ENCODE assay signal across 21 cellular contexts in genomic region chr12:19970826-19971225, GRCh38.
DNase-seq lines count a peak whose midpoint lies in the region; ATAC-seq, FAIRE-seq and TF ChIP-seq lines count a peak whose summit lies in the region.
"Had no signal": no experiment of that assay in that cellular context is flagged by ENCODE, and none has a peak within 500 bp of the region (broad histone marks: within the 10 kb centered on the region; RNA-seq: fewer than 3 reads in every experiment).

No MANE protein-coding gene starts in this region.

- in situ Hi-C loops in ACHN (cut with HindIII; ENCODE audit: low pct_ligation_motif_present, low pct_unique_long_range_greater_than_20kb, low sequenced_read_pairs), result no loop called here

- H3K4me1 ChIP-seq in GM23338 (ENCODE audit: insufficient read depth) (peaks cover 5% of the 10 kb centered on the region; the same call in 1 of the 2 replicates), astrocyte (ENCODE audit: insufficient read depth, low read length) (peaks cover 24% of the 10 kb centered on the region), mesodermal cell (ENCODE audit: control insufficient read depth, insufficient read depth, low read length, poor library complexity, severe bottlenecking) (peaks cover 50% of the 10 kb centered on the region)
- H3K4me1 ChIP-seq: lower lobe of right lung, Peyer's patch had no signal

- H3K27me3 ChIP-seq in GM23338 (ENCODE audit: insufficient read depth) (no peaks in the 10 kb centered on the region), astrocyte (ENCODE audit: insufficient read depth, low read length) (no peaks in the 10 kb centered on the region)
- H3K27me3 ChIP-seq: Peyer's patch, testis had no signal

- H3K9me3 Mint-ChIP-seq in GM23338 (no peaks in the 10 kb centered on the region), astrocyte (ENCODE audit: unreplicated experiment) (no peaks in the 10 kb centered on the region), progenitor cell of endocrine pancreas (ENCODE audit: low read depth) (peaks cover 7% of the 10 kb centered on the region)
- H3K9me3 Mint-ChIP-seq: dendritic cell treated with granulocyte-macrophage colony-stimulating factor and Interleukin-4, amounts not matched to agents 40 ng/mL and 50 ng/mL, for 4 days; T-helper 2 cell treated with Interferon-gamma antibody and Interleukin-4, amounts not matched to agents 5 μg/mL and 100 μg/mL, for 36 hours had no signal

- H3K79me2 ChIP-seq in GM23338 (replicated peaks; ENCODE audit: insufficient read depth) (no peaks in the 10 kb centered on the region), astrocyte (ENCODE audit: insufficient read depth, low read length) (no peaks in the 10 kb centered on the region)

- no peak for FAIRE-seq in astrocyte (lab: Jason Lieb, UNC)

- H3K4me3 ChIP-seq in GM23338, result no peak overlapping the region
- H3K4me3 ChIP-seq in astrocyte (ENCODE audit: insufficient read depth, low read depth, low read length), result no peak overlapping the region
- no peak overlapping the region for H3K4me3 ChIP-seq in mesodermal cell (ENCODE audit: extremely low read depth, insufficient read depth, low read length, poor library complexity, severe bottlenecking)
- H3K4me3 ChIP-seq: lower lobe of right lung, Peyer's patch, testis had no signal

- H4K20me1 ChIP-seq in GM23338 (replicated peaks; ENCODE audit: insufficient read depth) (no peaks in the 10 kb centered on the region), astrocyte (ENCODE audit: insufficient read depth, low read length) (no peaks in the 10 kb centered on the region)

- H3K9me2 ChIP-seq in GM23338 (ENCODE audit: insufficient read depth), result peaks cover 6% of the 10 kb centered on the region; the same call in 1 of the 2 replicates

- H3K27ac ChIP-seq in GM23338 (ENCODE audit: low read depth), result no peak overlapping the region
- H3K27ac ChIP-seq in astrocyte (ENCODE audit: low read depth, low read length), result peak overlapping the region; percentile 39
- H3K27ac ChIP-seq in mesodermal cell (ENCODE audit: low read depth, low read length, severe bottlenecking), result peak overlapping the region; percentile 95
- H3K27ac ChIP-seq: C4-2B, lower lobe of right lung, Peyer's patch, testis had no signal

- H3K4me3 Mint-ChIP-seq in GM23338 (no peak overlapping the region), astrocyte (ENCODE audit: unreplicated experiment) (no peak overlapping the region), progenitor cell of endocrine pancreas (ENCODE audit: low read depth) (peak overlapping the region; percentile 32)
- H3K4me3 Mint-ChIP-seq: activated T-cell treated with anti-CD3 and anti-CD28 coated beads, Interleukin-2, amount 50 U/mL, for 4 hours; dendritic cell treated with granulocyte-macrophage colony-stimulating factor and Interleukin-4, amounts not matched to agents 40 ng/mL and 50 ng/mL, for 4 days; T-helper 2 cell treated with Interferon-gamma antibody and Interleukin-4, amounts not matched to agents 5 μg/mL and 100 μg/mL, for 36 hours had no signal

- H3K27ac Mint-ChIP-seq in GM23338 (peak overlapping the region; percentile 16; the same call in 1 of the 2 replicates), astrocyte (ENCODE audit: unreplicated experiment) (peak overlapping the region; percentile 67), progenitor cell of endocrine pancreas (peak overlapping the region; percentile 98)
- H3K27ac Mint-ChIP-seq: dendritic cell treated with granulocyte-macrophage colony-stimulating factor and Interleukin-4, amounts not matched to agents 40 ng/mL and 50 ng/mL, for 4 days; T-helper 2 cell treated with Interferon-gamma antibody and Interleukin-4, amounts not matched to agents 5 μg/mL and 100 μg/mL, for 36 hours had no signal

- H3K9me3 ChIP-seq in astrocyte (ENCODE audit: insufficient read depth, low read depth, low read length), result no peaks in the 10 kb centered on the region
- no peaks in the 10 kb centered on the region for H3K9me3 ChIP-seq in mesodermal cell (ENCODE audit: control insufficient read depth, low read length)
- H3K9me3 ChIP-seq: lower lobe of right lung, Peyer's patch, testis had no signal

- H3F3A ChIP-seq in GM23338 (replicated peaks; ENCODE audit: low read depth), result no peaks in the 10 kb centered on the region

- H3K27me3 Mint-ChIP-seq in GM23338 (ENCODE audit: insufficient read depth, low read depth, poor library complexity) (peaks cover 1% of the 10 kb centered on the region), astrocyte (ENCODE audit: low read depth, unreplicated experiment) (no peaks in the 10 kb centered on the region), progenitor cell of endocrine pancreas (no peaks in the 10 kb centered on the region)
- H3K27me3 Mint-ChIP-seq: dendritic cell treated with granulocyte-macrophage colony-stimulating factor and Interleukin-4, amounts not matched to agents 40 ng/mL and 50 ng/mL, for 4 days had no signal

- DNase-seq in GM23338 (ENCODE audit: low spot score) (no peak), astrocyte (ENCODE audit: low read depth) (peak; percentile 54), progenitor cell of endocrine pancreas (ENCODE audit: low spot score, unreplicated experiment) (no peak), foreskin melanocyte (no peak), KG1 (lab: John Stamatoyannopoulos, UW) (no peak), ACHN (no peak)
- DNase-seq: activated CD4-positive, alpha-beta T cell treated with anti-CD3 and anti-CD28 coated beads for 4 hours; activated naive CD4-positive, alpha-beta T cell treated with Interleukin-2 at 50 U/mL for 16 hours; activated T-cell treated with anti-CD3 and anti-CD28 coated beads, Interleukin-2, amount 50 U/mL, for 4 hours; lower lobe of right lung; NCI-H1694; NCI-H524 treated with DMSO at 0.1 percent for 48 hours; occipital lobe; Peyer's patch; stimulated activated naive CD4-positive, alpha-beta T cell treated with Interleukin-2 at 50 U/mL for 16 hours; testis had no signal

- H3K4me2 ChIP-seq in GM23338 (no peak overlapping the region), astrocyte (ENCODE audit: low read length) (no peak overlapping the region)

- ATAC-seq in GM23338 (no peak), HG03175 (IDR thresholded peaks at IDR 0.05; ENCODE audit: unreplicated experiment) (no peak)
- ATAC-seq: activated T-cell treated with anti-CD3 and anti-CD28 coated beads, Interleukin-2, amount 50 U/mL, for 4 hours; lower lobe of right lung had no signal

- H3K4me1 Mint-ChIP-seq in GM23338, result peaks cover 21% of the 10 kb centered on the region
- H3K4me1 Mint-ChIP-seq in astrocyte (ENCODE audit: low read depth, unreplicated experiment), result peaks cover 32% of the 10 kb centered on the region
- peaks cover 65% of the 10 kb centered on the region for H3K4me1 Mint-ChIP-seq in progenitor cell of endocrine pancreas (ENCODE audit: low read depth)

- H2AFZ ChIP-seq in GM23338 (no peak overlapping the region), astrocyte (ENCODE audit: low read depth, low read length) (no peak overlapping the region)

- H3K36me3 Mint-ChIP-seq in GM23338 (ENCODE audit: low read depth) (no peaks in the 10 kb centered on the region), astrocyte (ENCODE audit: low read depth, unreplicated experiment) (no peaks in the 10 kb centered on the region), progenitor cell of endocrine pancreas (ENCODE audit: insufficient read depth) (peaks cover 9% of the 10 kb centered on the region)

- 67 to 100% methylated on average over 1 of the region's 1 CpG for WGBS in mesodermal cell (ENCODE audit: insufficient coverage in 2 of 2), 2 experiments

- TF ChIP-seq CTCF in GM23338 (conservative IDR thresholded peaks at IDR 0.05; ENCODE audit: low read depth in 2 of 2) (no peak), astrocyte (IDR thresholded peaks at IDR 0.05; ENCODE audit: insufficient read depth, low read depth, low read length) (no peak), progenitor cell of endocrine pancreas (IDR thresholded peaks at IDR 0.05; ENCODE audit: unreplicated experiment) (no peak)

- H3K9ac ChIP-seq in astrocyte (ENCODE audit: low read length), result peak overlapping the region; percentile 10

- H3K36me3 ChIP-seq in GM23338 (ENCODE audit: insufficient read depth), result no peaks in the 10 kb centered on the region
- H3K36me3 ChIP-seq in astrocyte (ENCODE audit: insufficient read depth, low read length), result no peaks in the 10 kb centered on the region
- no peaks in the 10 kb centered on the region for H3K36me3 ChIP-seq in mesodermal cell (ENCODE audit: control insufficient read depth, insufficient read depth, low read length)
- H3K36me3 ChIP-seq: lower lobe of right lung, Peyer's patch had no signal

Comparison
In these comparisons a context has a peak if more than half of its experiments do, and no peak if none do; other contexts are left out.
1. H3K27ac Mint-ChIP-seq: peak in every context shown above with its lines; median percentile 98 in progenitor cell of endocrine pancreas; 67 in astrocyte; 16 in GM23338.